ENCODE assay signal across 8 cellular contexts in genomic region chrX:51614353-51614752, GRCh38. TPM values are rescaled to one million over a fixed set of nuclear protein-coding genes. Genes with fewer than 3 reads are reported as not detected.
A peak's percentile ranks its signal among the peaks of the same experiment; 100 is the strongest.
DNase-seq lines count a peak whose midpoint lies in the region; ATAC-seq and TF ChIP-seq lines count a peak whose summit lies in the region.

No MANE protein-coding gene starts in this region.

- no peak overlapping the region for H3K27ac Mint-ChIP-seq in CD4-positive, alpha-beta T cell

- H3K36me3 ChIP-seq in testis (ENCODE audit: low read depth, missing control alignments) = no peaks in the 10 kb centered on the region

- H3K4me1 ChIP-seq in testis = no peaks in the 10 kb centered on the region

- no peak for TF ChIP-seq POLR2A in testis (IDR thresholded peaks at IDR 0.05)

- H3K27me3 ChIP-seq in testis = no peaks in the 10 kb centered on the region
- H3K27me3 ChIP-seq in CD4-positive, alpha-beta T cell (ENCODE audit: control insufficient read depth, insufficient read depth, low read length) = peaks cover 12% of the 10 kb centered on the region

- no peaks in the 10 kb centered on the region for H3K4me1 Mint-ChIP-seq in CD4-positive, alpha-beta T cell (ENCODE audit: low read depth)

- DNase-seq in NCI-H2029 treated with DMSO at 0.1 percent for 48 hours (lab: John Stamatoyannopoulos, UW) (peak; percentile 0), NCI-H2029 (lab: John Stamatoyannopoulos, UW) (no peak), SK-MEL-5 (ENCODE audit: low read depth, low spot score) (peak; percentile 46), foreskin melanocyte (peak; percentile 5), testis (no peak), NCI-H1694 treated with DMSO at 0.1 percent for 48 hours (lab: John Stamatoyannopoulos, UW) (no peak)
- DNase-seq in CD4-positive, alpha-beta T cell = no peak

- ATAC-seq in HG03432 (IDR thresholded peaks at IDR 0.05; ENCODE audit: unreplicated experiment) = peak; percentile 50
- ATAC-seq in CD4-positive, alpha-beta T cell (ENCODE audit: poor library complexity) = no peak

- no peaks in the 10 kb centered on the region for H3K36me3 Mint-ChIP-seq in CD4-positive, alpha-beta T cell (ENCODE audit: low read depth)

- CTCF ChIA-PET in CD4-positive, alpha-beta T cell (lab: Charles Lee) = no interaction called here

- no peak overlapping the region for H3K27ac ChIP-seq in testis
- no peak overlapping the region for H3K27ac ChIP-seq in CD4-positive, alpha-beta T cell (ENCODE audit: low read depth, low read length)

- no peak overlapping the region for H3K4me3 Mint-ChIP-seq in CD4-positive, alpha-beta T cell

- no peaks in the 10 kb centered on the region for H3K9me3 ChIP-seq in testis
- no peaks in the 10 kb centered on the region for H3K9me3 ChIP-seq in CD4-positive, alpha-beta T cell (ENCODE audit: control insufficient read depth, low read length)

- intact Hi-C loops in testis (cut with DNase I; ENCODE audit: low total_unique reads) = no loop called here
- intact Hi-C loops in CD4-positive, alpha-beta T cell (cut with DNase I, micrococcal nuclease) = no loop called here

- in situ Hi-C loops in SK-MEL-5 (cut with HindIII; ENCODE audit: low pct_unique_long_range_greater_than_20kb, low sequenced_read_pairs) = no loop called here

- TF ChIP-seq CTCF in testis (IDR thresholded peaks at IDR 0.05) = peak in 2 of 3 experiments; percentile 40 to 51
- no peak for TF ChIP-seq CTCF in CD4-positive, alpha-beta T cell (IDR thresholded peaks at IDR 0.05)

- peaks cover 49% of the 10 kb centered on the region for H3K27me3 Mint-ChIP-seq in CD4-positive, alpha-beta T cell

- no peak overlapping the region for H3K4me3 ChIP-seq in testis

- WGBS in testis, 2 donors = 6 to 8% methylated on average over 6 of the region's 6 CpGs

- POLR2A ChIA-PET in CD4-positive, alpha-beta T cell (lab: Charles Lee) = no interaction called here

- no peaks in the 10 kb centered on the region for H3K9me3 Mint-ChIP-seq in CD4-positive, alpha-beta T cell

RNA-seq across cellular contexts. Expression of gene CENPVL3, which starts 4.4 kb away (rescaled TPM):
- 0.16 and 0.19 TPM in 2 replicates for total RNA-seq in SK-MEL-5 (2014; rRNA removed; shearing (Covaris generic))
- polyA plus RNA-seq in SK-MEL-5 (2015; cell fraction: cytosol; rRNA removed) = 0.38 and 0.46 TPM in 2 replicates
- not detected in 2 replicates for polyA plus RNA-seq in SK-MEL-5 (2015; cell fraction: nucleus; rRNA removed)
- 10 to 100 TPM; 24.6 to 35.6 TPM for total RNA-seq in testis
- 9.8 TPM for polyA plus RNA-seq in testis (ENCODE audit: insufficient read depth, low read depth, low replicate concordance)
- total RNA-seq in CD4-positive, alpha-beta T cell = not detected

Comparison
In these comparisons a context has a peak if more than half of its experiments do, and no peak if none do; other contexts are left out.
1. DNase-seq: peak in NCI-H2029 treated with DMSO at 0.1 percent for 48 hours (single experiment), SK-MEL-5 (single experiment) and foreskin melanocyte (single experiment); none in NCI-H2029 (single experiment), testis (single experiment), CD4-positive, alpha-beta T cell (0 of 10) and NCI-H1694 treated with DMSO at 0.1 percent for 48 hours (single experiment).
2. RNA of gene CENPVL3, which starts 4.4 kb away (total RNA-seq): 24.6 to 35.6 TPM in testis; 0.16 to 0.19 TPM in SK-MEL-5 and not detected in CD4-positive, alpha-beta T cell; every median in the first group is over 10 times any median in the second.